ENCODE assay signal across 11 cellular contexts in the genomic region with DNA sequence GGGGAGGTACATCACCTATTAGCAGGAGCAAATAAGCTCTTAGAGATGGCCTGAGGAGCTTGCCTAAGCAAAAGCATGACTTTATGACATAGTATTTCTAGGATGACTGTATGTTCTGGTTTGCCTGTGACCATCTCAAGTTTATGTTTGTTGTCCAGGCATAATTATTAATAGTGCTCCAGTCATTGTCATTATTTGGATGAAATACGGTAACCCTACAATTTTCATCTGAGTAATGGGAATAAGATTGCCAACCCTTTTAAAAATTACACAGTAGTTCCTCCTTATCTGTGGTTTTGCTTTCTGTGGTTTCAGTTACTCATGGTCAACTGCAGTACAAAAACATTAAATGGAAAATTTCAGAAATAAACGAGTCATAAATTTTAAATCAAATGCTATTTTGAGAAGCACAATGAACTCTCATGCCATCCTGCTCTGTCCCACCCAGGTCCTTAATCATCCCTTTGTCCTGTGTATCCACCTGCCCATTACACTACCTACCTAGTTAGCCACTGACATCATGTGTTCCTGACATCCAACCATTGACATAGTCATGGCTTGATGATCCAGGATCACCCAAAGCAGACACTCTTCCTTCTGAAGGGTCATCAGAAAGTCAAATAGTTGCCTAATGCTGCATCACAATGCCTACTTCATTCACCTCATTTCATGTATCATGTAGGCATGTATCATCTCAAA. TPM values are rescaled to one million over a fixed set of nuclear protein-coding genes. Genes with fewer than 3 reads are reported as not detected.
A peak's percentile ranks its signal among the peaks of the same experiment; 100 is the strongest.
DNase-seq lines count a peak whose midpoint lies in the region; ATAC-seq and TF ChIP-seq lines count a peak whose summit lies in the region.
"Had no signal": no experiment of that assay in that cellular context is flagged by ENCODE, and none has a peak within 500 bp of the region (broad histone marks: within the 10 kb centered on the region; RNA-seq: fewer than 3 reads in every experiment).

No MANE protein-coding gene starts in this region.

- DNase-seq in AG20443 (ENCODE audit: low spot score) (peak; percentile 34), D341Med (ENCODE audit: low spot score) (no peak), GM23338 (ENCODE audit: low spot score) (no peak), NCI-H2227 (lab: John Stamatoyannopoulos, UW; ENCODE audit: unreplicated experiment) (no peak)
- no peak for DNase-seq in activated naive CD8-positive, alpha-beta T cell treated with anti-CD3 and anti-CD28 coated beads for 36 hours
- DNase-seq in CD4-positive, alpha-beta T cell = no peak
- DNase-seq: hypothalamus, NCI-H1694 had no signal

- H3K27me3 ChIP-seq in GM23338 (ENCODE audit: insufficient read depth) = no peaks in the 10 kb centered on the region
- no peaks in the 10 kb centered on the region for H3K27me3 ChIP-seq in CD4-positive, alpha-beta T cell (ENCODE audit: control insufficient read depth, insufficient read depth, low read length)

- H3K4me1 Mint-ChIP-seq in activated naive CD8-positive, alpha-beta T cell treated with anti-CD3 and anti-CD28 coated beads for 36 hours = peaks cover 27% of the 10 kb centered on the region
- H3K4me1 Mint-ChIP-seq in GM23338 = no peaks in the 10 kb centered on the region
- peaks cover 24% of the 10 kb centered on the region for H3K4me1 Mint-ChIP-seq in CD4-positive, alpha-beta T cell (ENCODE audit: low read depth)

- no peaks in the 10 kb centered on the region for H3K4me1 ChIP-seq in GM23338 (ENCODE audit: insufficient read depth)

- no peaks in the 10 kb centered on the region for H3K9me2 ChIP-seq in GM23338 (ENCODE audit: insufficient read depth)

- H4K20me1 ChIP-seq in GM23338 (replicated peaks; ENCODE audit: insufficient read depth) = no peaks in the 10 kb centered on the region

- H3F3A ChIP-seq in GM23338 (replicated peaks; ENCODE audit: low read depth) = no peaks in the 10 kb centered on the region

- no peaks in the 10 kb centered on the region for H3K79me2 ChIP-seq in GM23338 (replicated peaks; ENCODE audit: insufficient read depth)

- H3K4me2 ChIP-seq in GM23338 = no peak overlapping the region

- H3K27ac ChIP-seq in GM23338 (ENCODE audit: low read depth) = no peak overlapping the region
- H3K27ac ChIP-seq in CD4-positive, alpha-beta T cell (ENCODE audit: low read depth, low read length) = no peak overlapping the region
- H3K27ac ChIP-seq: skin epidermis had no signal

- POLR2A ChIA-PET in CD4-positive, alpha-beta T cell (lab: Charles Lee) = interaction anchor here (0.6 kb wide), 1 partner anchor 1933 kb away, joined by 3 read pairs; no protein-coding TSS in a partner anchor

- H3K36me3 ChIP-seq in GM23338 (ENCODE audit: insufficient read depth) = no peaks in the 10 kb centered on the region

- intact Hi-C loops in CD4-positive, alpha-beta T cell (cut with DNase I, micrococcal nuclease) = no loop called here

- TF ChIP-seq CTCF in GM23338 (conservative IDR thresholded peaks at IDR 0.05; ENCODE audit: low read depth in 2 of 2) = peak in 1 of 2 experiments; percentile 23; a peak in 1 of 4 replicates
- TF ChIP-seq CTCF in CD4-positive, alpha-beta T cell (IDR thresholded peaks at IDR 0.05) = no peak

- H3K9me3 Mint-ChIP-seq in activated naive CD8-positive, alpha-beta T cell treated with anti-CD3 and anti-CD28 coated beads for 36 hours = peaks cover 44% of the 10 kb centered on the region
- H3K9me3 Mint-ChIP-seq in GM23338 = peaks cover 16% of the 10 kb centered on the region
- H3K9me3 Mint-ChIP-seq in CD4-positive, alpha-beta T cell = peaks cover 5% of the 10 kb centered on the region

- ATAC-seq in GM19324 (IDR thresholded peaks at IDR 0.05; ENCODE audit: low FRiP score, unreplicated experiment) (peak; percentile 76), HG03196 (IDR thresholded peaks at IDR 0.05; ENCODE audit: unreplicated experiment) (peak; percentile 58), GM23338 (no peak)
- ATAC-seq in CD4-positive, alpha-beta T cell (ENCODE audit: poor library complexity) = no peak

- H3K36me3 Mint-ChIP-seq in activated naive CD8-positive, alpha-beta T cell treated with anti-CD3 and anti-CD28 coated beads for 36 hours = peaks cover 36% of the 10 kb centered on the region
- peaks cover 4% of the 10 kb centered on the region; the same call in 2 of the 3 replicates for H3K36me3 Mint-ChIP-seq in GM23338 (ENCODE audit: low read depth)
- H3K36me3 Mint-ChIP-seq in CD4-positive, alpha-beta T cell (ENCODE audit: low read depth) = peaks cover 4% of the 10 kb centered on the region

- peak overlapping the region; percentile 27 for H3K27ac Mint-ChIP-seq in activated naive CD8-positive, alpha-beta T cell treated with anti-CD3 and anti-CD28 coated beads for 36 hours
- no peak overlapping the region for H3K27ac Mint-ChIP-seq in GM23338
- H3K27ac Mint-ChIP-seq in CD4-positive, alpha-beta T cell = no peak overlapping the region

- no peaks in the 10 kb centered on the region for H3K9me3 ChIP-seq in CD4-positive, alpha-beta T cell (ENCODE audit: control insufficient read depth, low read length)

- H3K27me3 Mint-ChIP-seq in activated naive CD8-positive, alpha-beta T cell treated with anti-CD3 and anti-CD28 coated beads for 36 hours = no peaks in the 10 kb centered on the region
- H3K27me3 Mint-ChIP-seq in GM23338 (ENCODE audit: insufficient read depth, low read depth, poor library complexity) = peaks cover 1% of the 10 kb centered on the region
- no peaks in the 10 kb centered on the region for H3K27me3 Mint-ChIP-seq in CD4-positive, alpha-beta T cell

- H3K4me3 Mint-ChIP-seq in activated naive CD8-positive, alpha-beta T cell treated with anti-CD3 and anti-CD28 coated beads for 36 hours = no peak overlapping the region
- H3K4me3 Mint-ChIP-seq in GM23338 = no peak overlapping the region
- H3K4me3 Mint-ChIP-seq in CD4-positive, alpha-beta T cell = no peak overlapping the region

- no peak overlapping the region for H3K4me3 ChIP-seq in GM23338
- H3K4me3 ChIP-seq: skin epidermis had no signal

- CTCF ChIA-PET in CD4-positive, alpha-beta T cell (lab: Charles Lee) = no interaction called here

- no peak overlapping the region for H2AFZ ChIP-seq in GM23338

TF ChIP-seq in GM23338, 12 proteins besides CTCF, POLR2A, EP300 and RAD21:
- no peak for TF ChIP-seq POLR2AphosphoS5 (IDR thresholded peaks at IDR 0.05; ENCODE audit: low read depth)
- TF ChIP-seq EZH2phosphoT487 (IDR thresholded peaks at IDR 0.05; ENCODE audit: unreplicated experiment) = no peak
- no peak for TF ChIP-seq ZNF114 (CRISPR knock-in tag; IDR thresholded peaks at IDR 0.05)
- no peak for TF ChIP-seq EZH2 (IDR thresholded peaks at IDR 0.05; ENCODE audit: low read depth, unreplicated experiment)
- no peak for TF ChIP-seq STAT1 (IDR thresholded peaks at IDR 0.05; ENCODE audit: unreplicated experiment)
- TF ChIP-seq ZNF331 (CRISPR knock-in tag; IDR thresholded peaks at IDR 0.05; ENCODE audit: low read depth) = no peak
- TF ChIP-seq, protein P1, sequence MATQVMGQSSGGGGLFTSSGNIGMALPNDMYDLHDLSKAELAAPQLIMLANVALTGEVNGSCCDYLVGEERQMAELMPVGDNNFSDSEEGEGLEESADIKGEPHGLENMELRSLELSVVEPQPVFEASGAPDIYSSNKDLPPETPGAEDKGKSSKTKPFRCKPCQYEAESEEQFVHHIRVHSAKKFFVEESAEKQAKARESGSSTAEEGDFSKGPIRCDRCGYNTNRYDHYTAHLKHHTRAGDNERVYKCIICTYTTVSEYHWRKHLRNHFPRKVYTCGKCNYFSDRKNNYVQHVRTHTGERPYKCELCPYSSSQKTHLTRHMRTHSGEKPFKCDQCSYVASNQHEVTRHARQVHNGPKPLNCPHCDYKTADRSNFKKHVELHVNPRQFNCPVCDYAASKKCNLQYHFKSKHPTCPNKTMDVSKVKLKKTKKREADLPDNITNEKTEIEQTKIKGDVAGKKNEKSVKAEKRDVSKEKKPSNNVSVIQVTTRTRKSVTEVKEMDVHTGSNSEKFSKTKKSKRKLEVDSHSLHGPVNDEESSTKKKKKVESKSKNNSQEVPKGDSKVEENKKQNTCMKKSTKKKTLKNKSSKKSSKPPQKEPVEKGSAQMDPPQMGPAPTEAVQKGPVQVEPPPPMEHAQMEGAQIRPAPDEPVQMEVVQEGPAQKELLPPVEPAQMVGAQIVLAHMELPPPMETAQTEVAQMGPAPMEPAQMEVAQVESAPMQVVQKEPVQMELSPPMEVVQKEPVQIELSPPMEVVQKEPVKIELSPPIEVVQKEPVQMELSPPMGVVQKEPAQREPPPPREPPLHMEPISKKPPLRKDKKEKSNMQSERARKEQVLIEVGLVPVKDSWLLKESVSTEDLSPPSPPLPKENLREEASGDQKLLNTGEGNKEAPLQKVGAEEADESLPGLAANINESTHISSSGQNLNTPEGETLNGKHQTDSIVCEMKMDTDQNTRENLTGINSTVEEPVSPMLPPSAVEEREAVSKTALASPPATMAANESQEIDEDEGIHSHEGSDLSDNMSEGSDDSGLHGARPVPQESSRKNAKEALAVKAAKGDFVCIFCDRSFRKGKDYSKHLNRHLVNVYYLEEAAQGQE (IDR thresholded peaks at IDR 0.05; ENCODE audit: unreplicated experiment) = no peak

RNA-seq across cellular contexts. Expression of a gene that starts 27.0 kb away (rescaled TPM):
- total RNA-seq in activated naive CD8-positive, alpha-beta T cell treated with anti-CD3 and anti-CD28 coated beads for 36 hours = 10 to 100 TPM; 48.5 to 54.9 TPM
- total RNA-seq in GM23338 (2014; rRNA removed; shearing (Covaris generic)) = 37.5 and 51.1 TPM in 2 replicates
- polyA plus RNA-seq in GM23338 (2016; fragmentation: Nextera tagmentation; extraction: Ambion mirVana) = 66.9 and 69.6 TPM in 2 replicates
- total RNA-seq in CD4-positive, alpha-beta T cell = 1 to 10 TPM; 7.2 to 9.2 TPM

Comparison
In these comparisons a context has a peak if more than half of its experiments do, and no peak if none do; other contexts are left out.
1. ATAC-seq: peak in GM19324 (single experiment) and HG03196 (single experiment); none in GM23338 (single experiment) and CD4-positive, alpha-beta T cell (single experiment).